1 cellular context compared by ENCODE assay signal in the genomic region with DNA sequence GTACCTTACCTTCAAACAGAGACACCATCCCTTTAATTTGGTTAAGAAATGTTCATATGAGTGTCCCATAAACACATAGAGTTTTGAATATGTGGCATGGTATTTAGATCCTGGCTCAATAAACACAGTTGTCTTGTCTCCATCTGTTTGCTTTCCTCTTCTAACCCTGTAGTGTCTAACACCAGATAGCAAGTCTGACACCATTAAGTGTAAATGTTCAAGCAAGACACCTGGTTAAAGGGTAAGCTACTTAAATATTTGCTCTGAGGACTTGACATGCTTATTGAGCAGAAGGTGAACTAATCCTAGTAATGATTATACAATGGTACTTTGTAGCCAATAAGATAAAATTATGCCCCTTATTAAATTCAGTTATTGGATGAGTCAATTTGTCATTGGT.
TF ChIP-seq lines count a peak whose summit lies in the region.

No MANE protein-coding gene starts in this region.

TF ChIP-seq in HepG2, 621 proteins besides CTCF, POLR2A, EP300 and RAD21 (continued from another document):
- TF ChIP-seq, protein P1, sequence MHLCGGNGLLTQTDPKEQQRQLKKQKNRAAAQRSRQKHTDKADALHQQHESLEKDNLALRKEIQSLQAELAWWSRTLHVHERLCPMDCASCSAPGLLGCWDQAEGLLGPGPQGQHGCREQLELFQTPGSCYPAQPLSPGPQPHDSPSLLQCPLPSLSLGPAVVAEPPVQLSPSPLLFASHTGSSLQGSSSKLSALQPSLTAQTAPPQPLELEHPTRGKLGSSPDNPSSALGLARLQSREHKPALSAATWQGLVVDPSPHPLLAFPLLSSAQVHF (CRISPR knock-in tag; IDR thresholded peaks at IDR 0.05), result no peak
- no peak for TF ChIP-seq ASH2L (IDR thresholded peaks at IDR 0.05; ENCODE audit: insufficient read length, low read depth, low read length)
- TF ChIP-seq, protein P2, sequence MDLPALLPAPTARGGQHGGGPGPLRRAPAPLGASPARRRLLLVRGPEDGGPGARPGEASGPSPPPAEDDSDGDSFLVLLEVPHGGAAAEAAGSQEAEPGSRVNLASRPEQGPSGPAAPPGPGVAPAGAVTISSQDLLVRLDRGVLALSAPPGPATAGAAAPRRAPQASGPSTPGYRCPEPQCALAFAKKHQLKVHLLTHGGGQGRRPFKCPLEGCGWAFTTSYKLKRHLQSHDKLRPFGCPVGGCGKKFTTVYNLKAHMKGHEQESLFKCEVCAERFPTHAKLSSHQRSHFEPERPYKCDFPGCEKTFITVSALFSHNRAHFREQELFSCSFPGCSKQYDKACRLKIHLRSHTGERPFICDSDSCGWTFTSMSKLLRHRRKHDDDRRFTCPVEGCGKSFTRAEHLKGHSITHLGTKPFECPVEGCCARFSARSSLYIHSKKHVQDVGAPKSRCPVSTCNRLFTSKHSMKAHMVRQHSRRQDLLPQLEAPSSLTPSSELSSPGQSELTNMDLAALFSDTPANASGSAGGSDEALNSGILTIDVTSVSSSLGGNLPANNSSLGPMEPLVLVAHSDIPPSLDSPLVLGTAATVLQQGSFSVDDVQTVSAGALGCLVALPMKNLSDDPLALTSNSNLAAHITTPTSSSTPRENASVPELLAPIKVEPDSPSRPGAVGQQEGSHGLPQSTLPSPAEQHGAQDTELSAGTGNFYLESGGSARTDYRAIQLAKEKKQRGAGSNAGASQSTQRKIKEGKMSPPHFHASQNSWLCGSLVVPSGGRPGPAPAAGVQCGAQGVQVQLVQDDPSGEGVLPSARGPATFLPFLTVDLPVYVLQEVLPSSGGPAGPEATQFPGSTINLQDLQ (CRISPR knock-in tag; IDR thresholded peaks at IDR 0.05), result no peak
- no peak for TF ChIP-seq RNF2 (conservative IDR thresholded peaks at IDR 0.05; ENCODE audit: low read depth)
- TF ChIP-seq HNF1A (IDR thresholded peaks at IDR 0.05; ENCODE audit: low read depth), result peak; percentile 39; the same call in 1 of the 2 replicates
- no peak for TF ChIP-seq HNF1A (CRISPR knock-in tag; IDR thresholded peaks at IDR 0.05; ENCODE audit: borderline replicate concordance)
- no peak for TF ChIP-seq ZNF709 (CRISPR knock-in tag; IDR thresholded peaks at IDR 0.05)
- no peak for TF ChIP-seq THYN1 (CRISPR knock-in tag; IDR thresholded peaks at IDR 0.05; ENCODE audit: borderline replicate concordance, low read depth)
- TF ChIP-seq, protein P3, sequence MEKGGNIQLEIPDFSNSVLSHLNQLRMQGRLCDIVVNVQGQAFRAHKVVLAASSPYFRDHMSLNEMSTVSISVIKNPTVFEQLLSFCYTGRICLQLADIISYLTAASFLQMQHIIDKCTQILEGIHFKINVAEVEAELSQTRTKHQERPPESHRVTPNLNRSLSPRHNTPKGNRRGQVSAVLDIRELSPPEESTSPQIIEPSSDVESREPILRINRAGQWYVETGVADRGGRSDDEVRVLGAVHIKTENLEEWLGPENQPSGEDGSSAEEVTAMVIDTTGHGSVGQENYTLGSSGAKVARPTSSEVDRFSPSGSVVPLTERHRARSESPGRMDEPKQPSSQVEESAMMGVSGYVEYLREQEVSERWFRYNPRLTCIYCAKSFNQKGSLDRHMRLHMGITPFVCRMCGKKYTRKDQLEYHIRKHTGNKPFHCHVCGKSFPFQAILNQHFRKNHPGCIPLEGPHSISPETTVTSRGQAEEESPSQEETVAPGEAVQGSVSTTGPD (CRISPR knock-in tag; IDR thresholded peaks at IDR 0.05), result no peak
- TF ChIP-seq ETV6 (CRISPR knock-in tag; conservative IDR thresholded peaks at IDR 0.05), result no peak
- no peak for TF ChIP-seq U2AF1 (optimal IDR thresholded peaks at IDR 0.05; ENCODE audit: low read depth, low read length)
- TF ChIP-seq GPN1 (CRISPR knock-in tag; IDR thresholded peaks at IDR 0.05; ENCODE audit: borderline replicate concordance), result no peak
- TF ChIP-seq NFATC3 (CRISPR knock-in tag; IDR thresholded peaks at IDR 0.05), result no peak
- no peak for TF ChIP-seq ZFYVE20 (CRISPR knock-in tag; IDR thresholded peaks at IDR 0.05; ENCODE audit: borderline replicate concordance, low read depth)
- TF ChIP-seq NR1H2 (CRISPR knock-in tag; IDR thresholded peaks at IDR 0.05; ENCODE audit: borderline replicate concordance, low read depth), result no peak
- TF ChIP-seq, protein P4, sequence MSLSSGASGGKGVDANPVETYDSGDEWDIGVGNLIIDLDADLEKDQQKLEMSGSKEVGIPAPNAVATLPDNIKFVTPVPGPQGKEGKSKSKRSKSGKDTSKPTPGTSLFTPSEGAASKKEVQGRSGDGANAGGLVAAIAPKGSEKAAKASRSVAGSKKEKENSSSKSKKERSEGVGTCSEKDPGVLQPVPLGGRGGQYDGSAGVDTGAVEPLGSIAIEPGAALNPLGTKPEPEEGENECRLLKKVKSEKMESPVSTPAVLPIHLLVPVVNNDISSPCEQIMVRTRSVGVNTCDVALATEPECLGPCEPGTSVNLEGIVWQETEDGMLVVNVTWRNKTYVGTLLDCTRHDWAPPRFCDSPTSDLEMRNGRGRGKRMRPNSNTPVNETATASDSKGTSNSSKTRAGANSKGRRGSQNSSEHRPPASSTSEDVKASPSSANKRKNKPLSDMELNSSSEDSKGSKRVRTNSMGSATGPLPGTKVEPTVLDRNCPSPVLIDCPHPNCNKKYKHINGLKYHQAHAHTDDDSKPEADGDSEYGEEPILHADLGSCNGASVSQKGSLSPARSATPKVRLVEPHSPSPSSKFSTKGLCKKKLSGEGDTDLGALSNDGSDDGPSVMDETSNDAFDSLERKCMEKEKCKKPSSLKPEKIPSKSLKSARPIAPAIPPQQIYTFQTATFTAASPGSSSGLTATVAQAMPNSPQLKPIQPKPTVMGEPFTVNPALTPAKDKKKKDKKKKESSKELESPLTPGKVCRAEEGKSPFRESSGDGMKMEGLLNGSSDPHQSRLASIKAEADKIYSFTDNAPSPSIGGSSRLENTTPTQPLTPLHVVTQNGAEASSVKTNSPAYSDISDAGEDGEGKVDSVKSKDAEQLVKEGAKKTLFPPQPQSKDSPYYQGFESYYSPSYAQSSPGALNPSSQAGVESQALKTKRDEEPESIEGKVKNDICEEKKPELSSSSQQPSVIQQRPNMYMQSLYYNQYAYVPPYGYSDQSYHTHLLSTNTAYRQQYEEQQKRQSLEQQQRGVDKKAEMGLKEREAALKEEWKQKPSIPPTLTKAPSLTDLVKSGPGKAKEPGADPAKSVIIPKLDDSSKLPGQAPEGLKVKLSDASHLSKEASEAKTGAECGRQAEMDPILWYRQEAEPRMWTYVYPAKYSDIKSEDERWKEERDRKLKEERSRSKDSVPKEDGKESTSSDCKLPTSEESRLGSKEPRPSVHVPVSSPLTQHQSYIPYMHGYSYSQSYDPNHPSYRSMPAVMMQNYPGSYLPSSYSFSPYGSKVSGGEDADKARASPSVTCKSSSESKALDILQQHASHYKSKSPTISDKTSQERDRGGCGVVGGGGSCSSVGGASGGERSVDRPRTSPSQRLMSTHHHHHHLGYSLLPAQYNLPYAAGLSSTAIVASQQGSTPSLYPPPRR (CRISPR knock-in tag; IDR thresholded peaks at IDR 0.05; ENCODE audit: borderline replicate concordance), result peak; percentile 47; the same call in 1 of the 2 replicates
- TF ChIP-seq MXI1 (IDR thresholded peaks at IDR 0.05; ENCODE audit: borderline replicate concordance, low read depth, low read length), result no peak
- 0 out of 2 replicates have a peak, but pooled peaks have one; percentile 18 for TF ChIP-seq NR2F2 (IDR thresholded peaks at IDR 0.05; ENCODE audit: borderline replicate concordance, low read depth)
- no peak for TF ChIP-seq USF2 (IDR thresholded peaks at IDR 0.05; ENCODE audit: low read depth, low read length)
- TF ChIP-seq USF2 (CRISPR knock-in tag; IDR thresholded peaks at IDR 0.05; ENCODE audit: borderline replicate concordance), result no peak
- no peak for TF ChIP-seq ZFP36L2 (CRISPR knock-in tag; IDR thresholded peaks at IDR 0.05)
- TF ChIP-seq RFXANK (CRISPR knock-in tag; IDR thresholded peaks at IDR 0.05), result no peak
- TF ChIP-seq HHEX (CRISPR knock-in tag; IDR thresholded peaks at IDR 0.05), result 0 out of 2 replicates have a peak, but pooled peaks have one; percentile 44
- TF ChIP-seq, protein P5, sequence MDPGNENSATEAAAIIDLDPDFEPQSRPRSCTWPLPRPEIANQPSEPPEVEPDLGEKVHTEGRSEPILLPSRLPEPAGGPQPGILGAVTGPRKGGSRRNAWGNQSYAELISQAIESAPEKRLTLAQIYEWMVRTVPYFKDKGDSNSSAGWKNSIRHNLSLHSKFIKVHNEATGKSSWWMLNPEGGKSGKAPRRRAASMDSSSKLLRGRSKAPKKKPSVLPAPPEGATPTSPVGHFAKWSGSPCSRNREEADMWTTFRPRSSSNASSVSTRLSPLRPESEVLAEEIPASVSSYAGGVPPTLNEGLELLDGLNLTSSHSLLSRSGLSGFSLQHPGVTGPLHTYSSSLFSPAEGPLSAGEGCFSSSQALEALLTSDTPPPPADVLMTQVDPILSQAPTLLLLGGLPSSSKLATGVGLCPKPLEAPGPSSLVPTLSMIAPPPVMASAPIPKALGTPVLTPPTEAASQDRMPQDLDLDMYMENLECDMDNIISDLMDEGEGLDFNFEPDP (CRISPR knock-in tag; conservative IDR thresholded peaks at IDR 0.05), result no peak
- no peak for TF ChIP-seq ZNF713 (CRISPR knock-in tag; IDR thresholded peaks at IDR 0.05)
